8 cellular contexts compared by ENCODE assay signal in the genomic region with DNA sequence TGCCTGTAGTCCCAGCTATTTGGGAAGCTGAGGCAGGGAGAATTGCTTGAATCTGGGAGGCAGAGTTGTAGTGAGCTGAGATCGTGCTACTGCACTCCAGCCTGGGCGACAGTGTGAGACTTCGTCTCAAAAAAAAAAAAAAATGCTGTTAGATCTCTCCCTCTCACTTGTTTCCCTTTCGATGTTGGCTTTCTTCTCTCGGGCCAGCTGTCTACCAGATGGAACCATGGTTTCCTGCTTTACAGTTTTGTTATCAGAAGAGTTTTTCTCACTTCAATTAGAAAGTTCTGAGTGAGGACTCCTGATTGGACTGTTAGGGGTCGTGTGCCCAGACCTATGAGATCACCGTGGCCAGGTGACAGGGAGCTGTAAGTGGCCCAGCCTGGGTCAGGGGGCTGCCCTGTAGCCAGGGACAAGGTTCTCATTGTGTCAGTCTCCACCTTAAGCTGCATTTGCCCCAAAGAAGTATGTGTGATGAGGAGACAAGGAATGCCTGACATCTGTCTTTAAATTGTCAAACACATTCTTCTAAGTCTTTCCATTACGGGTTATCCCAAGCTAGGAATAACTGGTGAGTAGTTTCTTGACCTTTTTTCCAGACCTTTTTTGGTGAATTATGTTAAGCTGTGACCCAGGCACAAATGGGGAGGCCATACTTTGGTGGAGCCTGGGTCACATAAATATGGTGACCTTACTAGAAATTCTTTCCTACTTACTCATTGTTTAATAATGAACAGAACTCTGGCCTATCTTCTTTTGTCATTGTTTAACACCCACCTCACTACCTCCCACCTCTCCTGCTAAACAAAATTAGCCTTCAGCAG. TPM values are rescaled to one million over a fixed set of nuclear protein-coding genes. Genes with fewer than 3 reads are reported as not detected.
DNase-seq lines count a peak whose midpoint lies in the region; ATAC-seq and TF ChIP-seq lines count a peak whose summit lies in the region.

No MANE protein-coding gene starts in this region.

- peak overlapping the region; percentile 19 for H3K4me3 Mint-ChIP-seq in Caco-2 (ENCODE audit: unreplicated experiment)
- peak overlapping the region; percentile 75 for H3K4me3 Mint-ChIP-seq in activated naive CD8-positive, alpha-beta T cell treated with anti-CD3 and anti-CD28 coated beads, Interleukin-2, amount 10 ng/mL, durations not matched to agents 7 days and 5 days

- H3K4me3 ChIP-seq in Caco-2 (ENCODE audit: low read depth, low read length) (no peak overlapping the region), IMR-90 (ENCODE audit: insufficient read depth, low read depth, low read length) (no peak overlapping the region), osteoblast (ENCODE audit: insufficient read depth, low read length) (no peak overlapping the region)

- peak overlapping the region in 1 of 2 experiments; percentile 67; a peak in 2 of 4 replicates for H4K8ac ChIP-seq in IMR-90 (ENCODE audit: low read depth in 2 of 2, low read length in 2 of 2)

- H3K23ac ChIP-seq in IMR-90 (ENCODE audit: low read depth, low read length): peak overlapping the region; percentile 18; the same call in 1 of the 2 replicates

- H2BK15ac ChIP-seq in IMR-90 (ENCODE audit: low read depth, low read length): no peak overlapping the region

- no peaks in the 10 kb centered on the region for H3K9me3 Mint-ChIP-seq in Caco-2 (ENCODE audit: unreplicated experiment)
- H3K9me3 Mint-ChIP-seq in activated naive CD8-positive, alpha-beta T cell treated with anti-CD3 and anti-CD28 coated beads, Interleukin-2, amount 10 ng/mL, durations not matched to agents 7 days and 5 days: no peaks in the 10 kb centered on the region

- H3K27ac Mint-ChIP-seq in Caco-2 (ENCODE audit: unreplicated experiment): peak overlapping the region; percentile 33
- H3K27ac Mint-ChIP-seq in activated naive CD8-positive, alpha-beta T cell treated with anti-CD3 and anti-CD28 coated beads, Interleukin-2, amount 10 ng/mL, durations not matched to agents 7 days and 5 days: peak overlapping the region; percentile 79

- CTCF ChIA-PET in Caco-2 (lab: Charles Lee) (no interaction called here), IMR-90 (lab: Yijun Ruan, JAX) (interaction anchor here (0.9 to 1.4 kb wide), 2 partner anchors 9 to 25 kb away, joined by 3 read pairs; no protein-coding TSS in a partner anchor)

- H3K27me3 Mint-ChIP-seq in Caco-2 (ENCODE audit: insufficient read depth, unreplicated experiment): no peaks in the 10 kb centered on the region
- no peaks in the 10 kb centered on the region for H3K27me3 Mint-ChIP-seq in activated naive CD8-positive, alpha-beta T cell treated with anti-CD3 and anti-CD28 coated beads, Interleukin-2, amount 10 ng/mL, durations not matched to agents 7 days and 5 days

- H2AK9ac ChIP-seq in IMR-90 (replicated peaks; ENCODE audit: low read depth, low read length, poor library complexity): no peak overlapping the region

- H2AFZ ChIP-seq in IMR-90 (replicated peaks; ENCODE audit: low read length, poor library complexity) (no peak overlapping the region), osteoblast (ENCODE audit: low read length) (no peak overlapping the region)

- H4K5ac ChIP-seq in IMR-90 (ENCODE audit: low read depth, low read length): no peak overlapping the region

- no peak overlapping the region for H2BK120ac ChIP-seq in IMR-90 (ENCODE audit: low read depth, low read length)

- 0 out of 2 replicates have a peak overlapping the region, but pooled peaks have one; percentile 56 for H3K14ac ChIP-seq in IMR-90 (replicated peaks; ENCODE audit: low read depth, low read length)

- H2BK20ac ChIP-seq in IMR-90 (ENCODE audit: low read depth, low read length): no peak overlapping the region

- H3K4me1 ChIP-seq in Caco-2 (peaks cover 36% of the 10 kb centered on the region), IMR-90 (ENCODE audit: control insufficient read depth, insufficient read depth, low read length) (peaks cover 9% of the 10 kb centered on the region), osteoblast (ENCODE audit: insufficient read depth, low read length) (peaks cover 12% of the 10 kb centered on the region)

- H3K9me3 ChIP-seq in Caco-2 (no peaks in the 10 kb centered on the region), IMR-90 (ENCODE audit: control insufficient read depth, insufficient read depth, low read length) (no peaks in the 10 kb centered on the region), osteoblast (ENCODE audit: low read depth, low read length) (no peaks in the 10 kb centered on the region)

- H3K27me3 ChIP-seq in Caco-2 (replicated peaks; ENCODE audit: control insufficient read depth, insufficient read depth, low read length) (no peaks in the 10 kb centered on the region), IMR-90 (ENCODE audit: control insufficient read depth, insufficient read depth, low read length) (no peaks in the 10 kb centered on the region), osteoblast (ENCODE audit: insufficient read depth, low read length) (no peaks in the 10 kb centered on the region)

- ATAC-seq in GM21447 (IDR thresholded peaks at IDR 0.05; ENCODE audit: unreplicated experiment) (peak; percentile 86), IMR-90 (ENCODE audit: low read depth) (peak; percentile 60)
- peak; percentile 94 for ATAC-seq in activated naive CD8-positive, alpha-beta T cell treated with anti-CD3 and anti-CD28 coated beads, Interleukin-2, amount 10 ng/mL, durations not matched to agents 7 days and 5 days (ENCODE audit: low read depth)

- TSS peak; percentile 16 for BruUV-seq in Caco-2 (replicated peaks; lab: Mats Ljungman, UMichigan)
- no TSS peak for BruUV-seq in IMR-90 (replicated peaks; lab: Mats Ljungman, UMichigan)

- intact Hi-C loops in Caco-2 (cut with micrococcal nuclease; ENCODE audit: unreplicated experiment): loop anchor here (5.0 kb wide), 1 partner anchor 85 kb away; the partner anchor contains the start of gene MAP2K1
- intact Hi-C loops in IMR-90 (cut with micrococcal nuclease): no loop called here

- no peak overlapping the region for H3K56ac ChIP-seq in IMR-90 (ENCODE audit: extremely low read depth, insufficient read depth, low read length)

- H3K79me1 ChIP-seq in IMR-90 (ENCODE audit: low read depth in 1 of 2, low read length in 2 of 2): peaks cover 25 to 39% of the 10 kb centered on the region in 2 experiments

- in situ Hi-C loops in IMR-90 (cut with MboI; ENCODE audit: low sequenced_read_pairs): no loop called here

- no peak overlapping the region for H2BK5ac ChIP-seq in IMR-90 (ENCODE audit: low read depth, low read length, poor library complexity, severe bottlenecking)

- H3K18ac ChIP-seq in IMR-90 (ENCODE audit: low read depth, low read length): no peak overlapping the region

- peaks cover 7% of the 10 kb centered on the region; the same call in 1 of the 2 replicates for H3K9me1 ChIP-seq in IMR-90 (ENCODE audit: insufficient read depth, low read length)

- TF ChIP-seq POLR2A in IMR-90 (IDR thresholded peaks at IDR 0.05; ENCODE audit: low read depth, low read length): no peak

- dilution Hi-C loops in IMR-90 (cut with HindIII; ENCODE audit: low sequenced_read_pairs, unreplicated experiment): no loop called here

- DNase-seq in Caco-2: peak; percentile 54 to 73
- peak; percentile 50 for DNase-seq in IMR-90
- DNase-seq in activated naive CD8-positive, alpha-beta T cell treated with anti-CD3 and anti-CD28 coated beads, Interleukin-2, amount 10 ng/mL, durations not matched to agents 7 days and 5 days: peak; percentile 41
- DNase-seq in osteoblast (ENCODE audit: insufficient read length, low spot score, missing footprints): no peak
- DNase-seq in NCI-H526 (lab: John Stamatoyannopoulos, UW): no peak
- DNase-seq in nucleus accumbens (lab: John Stamatoyannopoulos, UW): no peak
- no peak for DNase-seq in OCI-M1 (lab: John Stamatoyannopoulos, UW)

- no peaks in the 10 kb centered on the region for H3K36me3 ChIP-seq in Caco-2 (ENCODE audit: control insufficient read depth, insufficient read depth, low read length)
- H3K36me3 ChIP-seq in IMR-90 (ENCODE audit: control insufficient read depth, insufficient read depth, low read length): peaks cover 1% of the 10 kb centered on the region; the same call in 1 of the 2 replicates
- peaks cover 3% of the 10 kb centered on the region for H3K36me3 ChIP-seq in osteoblast (ENCODE audit: insufficient read depth, low read length)

- no peak overlapping the region for H3K9ac ChIP-seq in IMR-90 (ENCODE audit: low read depth, low read length)

- H3K4me2 ChIP-seq in IMR-90 (ENCODE audit: low read depth, low read length) (peak overlapping the region; percentile 23; the same call in 1 of the 2 replicates), osteoblast (ENCODE audit: insufficient read depth, low read length) (peak overlapping the region; percentile 12)

- TF ChIP-seq CTCF in Caco-2 (IDR thresholded peaks at IDR 0.05; ENCODE audit: insufficient read depth in 1 of 2, low read depth in 1 of 2, low read length in 1 of 2, severe bottlenecking in 1 of 2, unreplicated experiment in 1 of 2) (no peak), IMR-90 (conservative IDR thresholded peaks at IDR 0.05; ENCODE audit: low read depth, low read length) (no peak), osteoblast (IDR thresholded peaks at IDR 0.05; ENCODE audit: extremely low read depth, low read depth, low read length) (no peak)

- POLR2A ChIA-PET in Caco-2 (lab: Charles Lee): interaction anchor here (0.6 to 1.4 kb wide), 2 partner anchors 85 to 86 kb away, joined by 3 read pairs; partner anchors contain the start of gene MAP2K1
- POLR2A ChIA-PET in IMR-90 (lab: Charles Lee; ENCODE audit: unreplicated experiment): interaction anchor here (0.6 kb wide), 1 partner anchor 14 kb away, joined by 3 read pairs; no protein-coding TSS in a partner anchor
- POLR2A ChIA-PET in activated naive CD8-positive, alpha-beta T cell treated with anti-CD3 and anti-CD28 coated beads, Interleukin-2, amount 10 ng/mL, durations not matched to agents 7 days and 5 days (lab: Charles Lee): interaction anchor here (0.7 to 2.0 kb wide), 9 partner anchors 11 to 184 kb away, joined by 3 to 10 read pairs (median 3); partner anchors contain the start of genes MAP2K1, RPL4, SNAPC5 and ZWILCH

- no peak for TF ChIP-seq RAD21 in IMR-90 (IDR thresholded peaks at IDR 0.05; ENCODE audit: low read length)

- no CpG with 5 or more reads among the region's 8 CpGs for WGBS in IMR-90 (ENCODE audit: extremely low coverage in 2 of 2, insufficient read length in 1 of 2), 2 experiments

- H2AK5ac ChIP-seq in IMR-90 (ENCODE audit: low read depth, low read length): peak overlapping the region; percentile 23; the same call in 1 of the 2 replicates

- peaks cover 24% of the 10 kb centered on the region for H3K4me1 Mint-ChIP-seq in Caco-2 (ENCODE audit: low read depth, unreplicated experiment)
- peaks cover 33% of the 10 kb centered on the region for H3K4me1 Mint-ChIP-seq in activated naive CD8-positive, alpha-beta T cell treated with anti-CD3 and anti-CD28 coated beads, Interleukin-2, amount 10 ng/mL, durations not matched to agents 7 days and 5 days

- peak overlapping the region; percentile 15; the same call in 1 of the 2 replicates for H3K4ac ChIP-seq in IMR-90 (ENCODE audit: low read depth, low read length)

- H3K36me3 Mint-ChIP-seq in Caco-2 (ENCODE audit: insufficient read depth, unreplicated experiment): peaks cover 14% of the 10 kb centered on the region
- H3K36me3 Mint-ChIP-seq in activated naive CD8-positive, alpha-beta T cell treated with anti-CD3 and anti-CD28 coated beads, Interleukin-2, amount 10 ng/mL, durations not matched to agents 7 days and 5 days: peaks cover 21% of the 10 kb centered on the region

- H3K79me2 ChIP-seq in osteoblast (ENCODE audit: insufficient read depth, low read length): no peaks in the 10 kb centered on the region

- H4K20me1 ChIP-seq in IMR-90 (ENCODE audit: insufficient read depth, low read length) (peaks cover 2% of the 10 kb centered on the region), osteoblast (ENCODE audit: insufficient read depth, low read length) (peaks cover 3% of the 10 kb centered on the region)

- H4K91ac ChIP-seq in IMR-90 (ENCODE audit: insufficient read depth, low read depth, low read length): no peak overlapping the region

- H3K27ac ChIP-seq in IMR-90 (ENCODE audit: insufficient read depth, low read length) (no peak overlapping the region), osteoblast (ENCODE audit: low read depth, low read length) (peak overlapping the region; percentile 32)

RNA-seq across cellular contexts. Expression of gene SNAPC5, which starts 25.2 kb away (rescaled TPM):
- total RNA-seq in Caco-2 (2022) (28.1 and 31.4 TPM in 2 replicates), IMR-90 (2012; rRNA removed) (26.3 and 40.8 TPM in 2 replicates), osteoblast (14.5 and 18.0 TPM in 2 replicates)
- polyA plus RNA-seq in IMR-90 (2012; rRNA removed): 25.4 and 25.9 TPM in 2 replicates
- 7.4 and 12.4 TPM in 2 replicates for polyA plus RNA-seq in IMR-90 (2012; cell fraction: cytosol; rRNA removed)
- 1.7 and 10.6 TPM in 2 replicates for polyA plus RNA-seq in IMR-90 (2012; cell fraction: nucleus; rRNA removed; ENCODE audit: low replicate concordance)
- total RNA-seq in activated naive CD8-positive, alpha-beta T cell treated with anti-CD3 and anti-CD28 coated beads, Interleukin-2, amount 10 ng/mL, durations not matched to agents 7 days and 5 days: 10 to 100 TPM; 32.4 to 33.7 TPM

RNA-seq across cellular contexts. Expression of gene RPL4, which starts 32.3 kb away (rescaled TPM):
- total RNA-seq in Caco-2 (2022): 3,043 and 3,102 TPM in 2 replicates
- 6,510 and 13,244 TPM in 2 replicates for total RNA-seq in IMR-90 (2012; rRNA removed)
- polyA plus RNA-seq in IMR-90 (2012; rRNA removed): 3,530 and 4,083 TPM in 2 replicates
- polyA plus RNA-seq in IMR-90 (2012; cell fraction: cytosol; rRNA removed): 1,783 and 5,124 TPM in 2 replicates
- polyA plus RNA-seq in IMR-90 (2012; cell fraction: nucleus; rRNA removed; ENCODE audit: low replicate concordance): 1,149 and 1,402 TPM in 2 replicates
- total RNA-seq in activated naive CD8-positive, alpha-beta T cell treated with anti-CD3 and anti-CD28 coated beads, Interleukin-2, amount 10 ng/mL, durations not matched to agents 7 days and 5 days: 1,000 to 10,000 TPM; 2,522 to 2,542 TPM
- 2,311 and 3,002 TPM in 2 replicates for total RNA-seq in osteoblast

RNA-seq across cellular contexts. Expression of gene ZWILCH, which starts 32.7 kb away (rescaled TPM):
- total RNA-seq in Caco-2 (2022): 21.6 and 28.1 TPM in 2 replicates
- 22.2 and 28.1 TPM in 2 replicates for total RNA-seq in IMR-90 (2012; rRNA removed)
- 10.3 and 10.5 TPM in 2 replicates for polyA plus RNA-seq in IMR-90 (2012; rRNA removed)
- 0.92 and 4.1 TPM in 2 replicates for polyA plus RNA-seq in IMR-90 (2012; cell fraction: cytosol; rRNA removed)
- polyA plus RNA-seq in IMR-90 (2012; cell fraction: nucleus; rRNA removed; ENCODE audit: low replicate concordance): 0.90 and 11.2 TPM in 2 replicates
- 10 to 100 TPM; 28.1 to 28.7 TPM for total RNA-seq in activated naive CD8-positive, alpha-beta T cell treated with anti-CD3 and anti-CD28 coated beads, Interleukin-2, amount 10 ng/mL, durations not matched to agents 7 days and 5 days
- 8.7 and 13.0 TPM in 2 replicates for total RNA-seq in osteoblast

Comparison
In these comparisons a context has a peak if more than half of its experiments do, and no peak if none do; other contexts are left out.
1. DNase-seq: peak in Caco-2 (2 of 2), IMR-90 (single experiment) and activated naive CD8-positive, alpha-beta T cell treated with anti-CD3 and anti-CD28 coated beads, Interleukin-2, amount 10 ng/mL, durations not matched to agents 7 days and 5 days (single experiment); none in osteoblast (single experiment), NCI-H526 (0 of 2), nucleus accumbens (0 of 56) and OCI-M1 (single experiment).
2. Peak in every context shown above with its lines, with median percentiles within 50 percentile points of each other: ATAC-seq.